In genomic region chr12:121295746-121296617, GRCh38 we compare ENCODE assay signal across 1 cellular context.
A peak's percentile ranks its signal among the peaks of the same experiment; 100 is the strongest.
TF ChIP-seq lines count a peak whose summit lies in the region.

No MANE protein-coding gene starts in this region.

TF ChIP-seq in HEK293, 187 proteins besides CTCF, POLR2A, EP300 and RAD21 (continued from another document and continues in another):
- TF ChIP-seq, protein P1, sequence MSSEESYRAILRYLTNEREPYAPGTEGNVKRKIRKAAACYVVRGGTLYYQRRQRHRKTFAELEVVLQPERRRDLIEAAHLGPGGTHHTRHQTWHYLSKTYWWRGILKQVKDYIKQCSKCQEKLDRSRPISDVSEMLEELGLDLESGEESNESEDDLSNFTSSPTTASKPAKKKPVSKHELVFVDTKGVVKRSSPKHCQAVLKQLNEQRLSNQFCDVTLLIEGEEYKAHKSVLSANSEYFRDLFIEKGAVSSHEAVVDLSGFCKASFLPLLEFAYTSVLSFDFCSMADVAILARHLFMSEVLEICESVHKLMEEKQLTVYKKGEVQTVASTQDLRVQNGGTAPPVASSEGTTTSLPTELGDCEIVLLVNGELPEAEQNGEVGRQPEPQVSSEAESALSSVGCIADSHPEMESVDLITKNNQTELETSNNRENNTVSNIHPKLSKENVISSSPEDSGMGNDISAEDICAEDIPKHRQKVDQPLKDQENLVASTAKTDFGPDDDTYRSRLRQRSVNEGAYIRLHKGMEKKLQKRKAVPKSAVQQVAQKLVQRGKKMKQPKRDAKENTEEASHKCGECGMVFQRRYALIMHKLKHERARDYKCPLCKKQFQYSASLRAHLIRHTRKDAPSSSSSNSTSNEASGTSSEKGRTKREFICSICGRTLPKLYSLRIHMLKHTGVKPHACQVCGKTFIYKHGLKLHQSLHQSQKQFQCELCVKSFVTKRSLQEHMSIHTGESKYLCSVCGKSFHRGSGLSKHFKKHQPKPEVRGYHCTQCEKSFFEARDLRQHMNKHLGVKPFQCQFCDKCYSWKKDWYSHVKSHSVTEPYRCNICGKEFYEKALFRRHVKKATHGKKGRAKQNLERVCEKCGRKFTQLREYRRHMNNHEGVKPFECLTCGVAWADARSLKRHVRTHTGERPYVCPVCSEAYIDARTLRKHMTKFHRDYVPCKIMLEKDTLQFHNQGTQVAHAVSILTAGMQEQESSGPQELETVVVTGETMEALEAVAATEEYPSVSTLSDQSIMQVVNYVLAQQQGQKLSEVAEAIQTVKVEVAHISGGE (tag by site-specific recombination; conservative IDR thresholded peaks at IDR 0.05; ENCODE audit: low read depth), result peak; percentile 65; the same call in 1 of the 2 replicates
- TF ChIP-seq ZNF138 (tag by site-specific recombination; IDR thresholded peaks at IDR 0.05; ENCODE audit: borderline replicate concordance) (no peak), ZNF335 (tag by site-specific recombination; conservative IDR thresholded peaks at IDR 0.05) (peak; percentile 92), ZBTB48 (tag by site-specific recombination; IDR thresholded peaks at IDR 0.05) (peak; percentile 55; the same call in 1 of the 2 replicates), ZNF114 (tag by site-specific recombination; IDR thresholded peaks at IDR 0.05) (no peak), ZBTB8A (tag by site-specific recombination; IDR thresholded peaks at IDR 0.05) (peak; percentile 41; the same call in 1 of the 2 replicates), GLIS1 (tag by site-specific recombination; IDR thresholded peaks at IDR 0.05) (peak; percentile 52; the same call in 1 of the 2 replicates), RBAK (tag by site-specific recombination; IDR thresholded peaks at IDR 0.05) (no peak), ZXDB (tag by site-specific recombination; IDR thresholded peaks at IDR 0.05) (peak; percentile 51; the same call in 1 of the 2 replicates), REST (tag by site-specific recombination; IDR thresholded peaks at IDR 0.05) (no peak), SP2 (tag by site-specific recombination; IDR thresholded peaks at IDR 0.05) (peak; percentile 65), ZNF341 (tag by site-specific recombination; IDR thresholded peaks at IDR 0.05; ENCODE audit: low read depth) (0 out of 2 replicates have a peak, but pooled peaks have one; percentile 15), ZNF37A (tag by site-specific recombination; IDR thresholded peaks at IDR 0.05) (no peak), ZNF610 (tag by site-specific recombination; IDR thresholded peaks at IDR 0.05; ENCODE audit: borderline replicate concordance) (no peak), PRDM4 (tag by site-specific recombination; IDR thresholded peaks at IDR 0.05) (no peak), ZNF501 (tag by site-specific recombination; IDR thresholded peaks at IDR 0.05) (no peak), ZNF10 (tag by site-specific recombination; IDR thresholded peaks at IDR 0.05) (no peak), ZNF692 (tag by site-specific recombination; IDR thresholded peaks at IDR 0.05) (no peak), ZNF561 (tag by site-specific recombination; IDR thresholded peaks at IDR 0.05; ENCODE audit: borderline replicate concordance) (peak; percentile 30; the same call in 1 of the 2 replicates), ZBTB1 (tag by site-specific recombination; IDR thresholded peaks at IDR 0.05) (no peak), ELK4 (IDR thresholded peaks at IDR 0.05; ENCODE audit: borderline replicate concordance, low read depth, low read length) (no peak), ZSCAN5A (tag by site-specific recombination; IDR thresholded peaks at IDR 0.05) (no peak), ZNF19 (tag by site-specific recombination; IDR thresholded peaks at IDR 0.05; ENCODE audit: low read depth) (no peak), PRDM2 (tag by site-specific recombination; IDR thresholded peaks at IDR 0.05; ENCODE audit: borderline replicate concordance) (no peak), EGR2 (tag by site-specific recombination; IDR thresholded peaks at IDR 0.05; ENCODE audit: low read depth) (peak; percentile 30; the same call in 1 of the 2 replicates), ZNF280C (tag by site-specific recombination; IDR thresholded peaks at IDR 0.05) (no peak), ZNF596 (tag by site-specific recombination; IDR thresholded peaks at IDR 0.05) (peak; percentile 4; the same call in 1 of the 2 replicates), SP3 (tag by site-specific recombination; IDR thresholded peaks at IDR 0.05) (peak; percentile 57)
